In the genomic region with DNA sequence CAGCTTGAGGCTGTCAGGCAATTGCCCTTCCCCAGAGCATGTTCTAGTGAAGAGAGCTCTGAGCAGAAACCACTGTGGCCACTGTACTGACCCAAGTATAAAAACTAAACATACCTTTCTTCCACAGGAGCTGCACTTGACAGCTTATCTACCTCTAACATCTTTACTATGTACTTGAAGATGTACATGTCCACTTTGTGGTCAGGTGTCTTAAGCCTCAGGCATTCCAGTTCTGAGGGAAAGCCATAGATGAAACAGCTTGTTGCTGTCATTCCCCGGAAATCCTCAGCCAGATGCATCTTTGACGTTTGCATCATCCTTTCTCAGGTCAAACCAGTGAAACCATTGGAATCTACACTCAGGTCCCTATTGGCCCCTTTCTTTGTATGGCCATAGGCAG, we compare ENCODE assay signal across 17 cellular contexts.
A peak's percentile ranks its signal among the peaks of the same experiment; 100 is the strongest.
DNase-seq lines count a peak whose midpoint lies in the region; ATAC-seq, FAIRE-seq and TF ChIP-seq lines count a peak whose summit lies in the region.
"Had no signal": no experiment of that assay in that cellular context is flagged by ENCODE, and none has a peak within 500 bp of the region (broad histone marks: within the 10 kb centered on the region; RNA-seq: fewer than 3 reads in every experiment).

No MANE protein-coding gene starts in this region.

- H4K20me1 ChIP-seq in PC-3 (ENCODE audit: low read length) = no peaks in the 10 kb centered on the region

- no peak overlapping the region for H3K9ac ChIP-seq in PC-3 (ENCODE audit: low read length)
- H3K9ac ChIP-seq: GM23248 had no signal

- H3K4me2 ChIP-seq in PC-3 (ENCODE audit: low read length) = no peak overlapping the region

- H3K79me2 ChIP-seq in PC-3 (ENCODE audit: low read length) = no peaks in the 10 kb centered on the region

- H3K4me3 ChIP-seq in PC-3 (ENCODE audit: low read length) = no peak overlapping the region
- no peak overlapping the region for H3K4me3 ChIP-seq in CD8-positive, alpha-beta memory T cell (ENCODE audit: low read length)
- H3K4me3 ChIP-seq: GM23248 had no signal

- H3K4me1 ChIP-seq in PC-3 (ENCODE audit: insufficient read depth, low read length) = 0 out of 2 replicates have a peak, but pooled peaks cover 4% of the 10 kb centered on the region
- no peaks in the 10 kb centered on the region for H3K4me1 ChIP-seq in CD8-positive, alpha-beta memory T cell (ENCODE audit: insufficient read depth, low read length)
- H3K4me1 ChIP-seq: Caco-2 had no signal

- no peaks in the 10 kb centered on the region for H3K36me3 Mint-ChIP-seq in CD8-positive, alpha-beta memory T cell

- H3K27me3 ChIP-seq in PC-3 (ENCODE audit: low read length) = no peaks in the 10 kb centered on the region
- H3K27me3 ChIP-seq in CD8-positive, alpha-beta memory T cell (ENCODE audit: insufficient read depth, low read length, poor library complexity, severe bottlenecking) = no peaks in the 10 kb centered on the region

- H3K9me3 ChIP-seq in PC-3 (ENCODE audit: low read length) = no peaks in the 10 kb centered on the region
- no peaks in the 10 kb centered on the region for H3K9me3 ChIP-seq in CD8-positive, alpha-beta memory T cell (ENCODE audit: low read length)

- no peak overlapping the region for H3K27ac Mint-ChIP-seq in CD8-positive, alpha-beta memory T cell
- H3K27ac Mint-ChIP-seq: B cell had no signal

- no peaks in the 10 kb centered on the region for H3K36me3 ChIP-seq in PC-3 (ENCODE audit: low read depth, low read length)
- no peaks in the 10 kb centered on the region for H3K36me3 ChIP-seq in CD8-positive, alpha-beta memory T cell (ENCODE audit: insufficient read depth, low read length)

- no peak overlapping the region for H3K4me3 Mint-ChIP-seq in CD8-positive, alpha-beta memory T cell
- H3K4me3 Mint-ChIP-seq: B cell had no signal

- peak; percentile 11 for FAIRE-seq in D721Med (lab: Jason Lieb, UNC)
- FAIRE-seq: A204.1, HepG2 had no signal

- 0 out of 2 replicates have a peak overlapping the region, but pooled peaks have one; percentile 10 for H3K27ac ChIP-seq in PC-3 (ENCODE audit: low read length)
- H3K27ac ChIP-seq in CD8-positive, alpha-beta memory T cell (ENCODE audit: low read depth, low read length) = no peak overlapping the region
- H3K27ac ChIP-seq: GM23248 had no signal

- DNase-seq in D721Med (ENCODE audit: insufficient read length, low spot score) (no peak), HT1080 (ENCODE audit: low read depth) (peak; percentile 25), PC-3 (peak; percentile 80), iris pigment epithelial cell (ENCODE audit: low read depth) (peak; percentile 25), HuH-7.5 (ENCODE audit: low spot score) (no peak), CD1c-positive myeloid dendritic cell (ENCODE audit: extremely low spot score) (no peak), COLO829 (ENCODE audit: low spot score) (no peak)
- no peak for DNase-seq in CD8-positive, alpha-beta memory T cell
- DNase-seq: C1 segment of cervical spinal cord; CD4-positive, alpha-beta memory T cell; DMS53; GM23248; H7 had no signal

- no peak for TF ChIP-seq CTCF in D721Med (IDR thresholded peaks at IDR 0.05; ENCODE audit: insufficient read depth, missing control alignments)
- no peak for TF ChIP-seq CTCF in PC-3 (conservative IDR thresholded peaks at IDR 0.05; ENCODE audit: low read depth, low read length)

- CTCF ChIA-PET in PC-3 (lab: Charles Lee) = no interaction called here
- CTCF ChIA-PET in CD8-positive, alpha-beta memory T cell (lab: Charles Lee) = no interaction called here

- ATAC-seq in PC-3 = peak; percentile 53
- ATAC-seq: HepG2 had no signal

- intact Hi-C loops in PC-3 (cut with micrococcal nuclease) = no loop called here

- H3K4me1 Mint-ChIP-seq in CD8-positive, alpha-beta memory T cell = peaks cover 0 to 18% (median 7%) of the 10 kb centered on the region in 3 donors

- POLR2A ChIA-PET in PC-3 (lab: Charles Lee; ENCODE audit: unreplicated experiment) = no interaction called here
- POLR2A ChIA-PET in CD8-positive, alpha-beta memory T cell (lab: Charles Lee) = no interaction called here

- H3F3A ChIP-seq in PC-3 (ENCODE audit: low read length, unreplicated experiment) = no peaks in the 10 kb centered on the region

- peaks cover 0 to 6% (median 3%) of the 10 kb centered on the region in 5 donors for H3K9me3 Mint-ChIP-seq in CD8-positive, alpha-beta memory T cell

- H2AFZ ChIP-seq in PC-3 (ENCODE audit: low read length) = no peak overlapping the region
- H2AFZ ChIP-seq: GM23248 had no signal

- H3K27me3 Mint-ChIP-seq in CD8-positive, alpha-beta memory T cell = peaks cover 0 to 3% of the 10 kb centered on the region in 2 donors
- H3K27me3 Mint-ChIP-seq: B cell; CD4-positive, alpha-beta memory T cell had no signal

- no peaks in the 10 kb centered on the region for H3K9me2 ChIP-seq in PC-3 (replicated peaks; ENCODE audit: low read length)

- no TSS peak for BruUV-seq in PC-3 (replicated peaks; lab: Mats Ljungman, UMichigan)

Comparison
In these comparisons a context has a peak if more than half of its experiments do, and no peak if none do; other contexts are left out.
1. DNase-seq: peak in HT1080 (single experiment), PC-3 (single experiment) and iris pigment epithelial cell (single experiment); none in D721Med (single experiment), HuH-7.5 (single experiment), CD1c-positive myeloid dendritic cell (single experiment), COLO829 (single experiment) and CD8-positive, alpha-beta memory T cell (0 of 5).